ENCODE assay signal across 9 cellular contexts in genomic region chr2:37671013-37671815, GRCh38. TPM values are rescaled to one million over a fixed set of nuclear protein-coding genes. Genes with fewer than 3 reads are reported as not detected.
DNase-seq lines count a peak whose midpoint lies in the region; ATAC-seq and FAIRE-seq lines count a peak whose summit lies in the region.
"Had no signal": no experiment of that assay in that cellular context is flagged by ENCODE, and none has a peak within 500 bp of the region (broad histone marks: within the 10 kb centered on the region; RNA-seq: fewer than 3 reads in every experiment).

CDC42EP3 (minus strand) TSS chr2:37671642; CDS start chr2:37646587, 25,055 bp downstream.

- peak within 1 kb of the TSS; percentile 83 for H4K91ac ChIP-seq in trophoblast cell (ENCODE audit: low read depth, low read length)

- H3K9me3 ChIP-seq in CD4-positive, alpha-beta memory T cell (ENCODE audit: control insufficient read depth in 1 of 2, low read length in 2 of 2) = no peaks in the 10 kb centered on the region
- H3K9me3 ChIP-seq in trophoblast cell (ENCODE audit: insufficient read depth, low read depth, low read length) = no peaks in the 10 kb centered on the region

- peak within 1 kb of the TSS; percentile 78 for H2BK12ac ChIP-seq in trophoblast cell (ENCODE audit: low read length)

- no peaks in the 10 kb centered on the region for H3K27me3 Mint-ChIP-seq in CD4-positive, alpha-beta memory T cell

- H3K27me3 ChIP-seq in CD4-positive, alpha-beta memory T cell (ENCODE audit: insufficient read depth, low read length) = no peaks in the 10 kb centered on the region
- H3K27me3 ChIP-seq in trophoblast cell (ENCODE audit: insufficient read depth, low read length) = no peaks in the 10 kb centered on the region

- H3K9me3 Mint-ChIP-seq in CD4-positive, alpha-beta memory T cell = no peaks in the 10 kb centered on the region

- H3K4ac ChIP-seq in trophoblast cell (ENCODE audit: low read depth, low read length) = peak within 1 kb of the TSS; percentile 83

- H3K36me3 ChIP-seq in CD4-positive, alpha-beta memory T cell (ENCODE audit: insufficient read depth, low read length) = peaks cover 5% of the 10 kb centered on the region
- peaks cover 5% of the 10 kb centered on the region in 2 experiments for H3K36me3 ChIP-seq in trophoblast cell (ENCODE audit: control insufficient read depth in 1 of 2, insufficient read depth in 2 of 2, low read length in 2 of 2)

- peaks cover 22% of the 10 kb centered on the region for H3K79me2 ChIP-seq in trophoblast cell (ENCODE audit: control insufficient read depth, insufficient read depth, low read length, poor library complexity)

- H3K9ac ChIP-seq in trophoblast cell (ENCODE audit: low read length) = peak within 1 kb of the TSS; percentile 95

- FAIRE-seq in urothelium cell line (lab: Jason Lieb, UNC) = peak; percentile 77
- FAIRE-seq: colon had no signal

- H3K23ac ChIP-seq in trophoblast cell (ENCODE audit: low read length) = no peak within 1 kb of the TSS

- peaks cover 20% of the 10 kb centered on the region for H3K79me1 ChIP-seq in trophoblast cell (ENCODE audit: low read length)

- WGBS in trophoblast cell (ENCODE audit: extremely low coverage, insufficient coverage, insufficient read length) = no CpG with 5 or more reads among the region's 90 CpGs

- peak within 1 kb of the TSS; percentile 95 for H3K14ac ChIP-seq in trophoblast cell (ENCODE audit: low read length)

- POLR2A ChIA-PET in CD4-positive, alpha-beta memory T cell (lab: Charles Lee; ENCODE audit: partially characterized antibody) = interaction anchor here (0.7 to 5.1 kb wide), 34 partner anchors 11 to 1453 kb away, joined by 3 to 116 read pairs (median 6); partner anchors contain the start of gene RMDN2

- peaks cover 45% of the 10 kb centered on the region for H3K4me1 ChIP-seq in CD4-positive, alpha-beta memory T cell (ENCODE audit: insufficient read depth, low read length)
- peaks cover 7 to 10% of the 10 kb centered on the region in 2 experiments for H3K4me1 ChIP-seq in trophoblast cell (ENCODE audit: control insufficient read depth in 1 of 2, insufficient read depth in 2 of 2, low read length in 2 of 2)

- H3K27ac ChIP-seq in CD4-positive, alpha-beta memory T cell (ENCODE audit: low read depth, low read length) = peak within 1 kb of the TSS; percentile 85
- H3K27ac ChIP-seq in trophoblast cell (ENCODE audit: low read depth, low read length) = peak within 1 kb of the TSS; percentile 97

- peak within 1 kb of the TSS; percentile 90 to 99 (median 97) for H3K4me3 Mint-ChIP-seq in CD4-positive, alpha-beta memory T cell

- peak within 1 kb of the TSS; percentile 84 to 89 for H3K4me3 ChIP-seq in CD4-positive, alpha-beta memory T cell (ENCODE audit: low read length in 2 of 2)
- H3K4me3 ChIP-seq in trophoblast cell (ENCODE audit: low read depth, low read length) = peak within 1 kb of the TSS; percentile 93

- peak within 1 kb of the TSS; percentile 72 for H2AK5ac ChIP-seq in trophoblast cell (ENCODE audit: low read length)

- intact Hi-C loops in CD4-positive, alpha-beta memory T cell (cut with micrococcal nuclease) = loop anchor here (1.0 to 5.0 kb wide), 6 partner anchors 34 to 161 kb away; no protein-coding TSS in a partner anchor

- peak within 1 kb of the TSS; percentile 89 for H4K8ac ChIP-seq in trophoblast cell (ENCODE audit: low read depth, low read length)

- peak within 1 kb of the TSS; percentile 94 for H2BK5ac ChIP-seq in trophoblast cell (ENCODE audit: low read depth, low read length, poor library complexity)

- H2AFZ ChIP-seq in trophoblast cell (ENCODE audit: insufficient read depth, low read length, poor library complexity) = peak within 1 kb of the TSS; percentile 89

- DNase-seq in CD4-positive, alpha-beta memory T cell = peak; percentile 57 to 81 (median 60)
- peak; percentile 74 for DNase-seq in HK-2 (ENCODE audit: unreplicated experiment)
- DNase-seq in SHP77 (lab: John Stamatoyannopoulos, UW) = peak; percentile 75 to 86
- peak; percentile 10 to 60 (median 30) for DNase-seq in activated naive CD4-positive, alpha-beta T cell (lab: John Stamatoyannopoulos, UW)
- peak; percentile 76 for DNase-seq in glomerular visceral epithelial cell (ENCODE audit: extremely low spot score)
- DNase-seq in trophoblast cell = peak; percentile 58 to 79
- peak; percentile 89 for DNase-seq in urothelium cell line (ENCODE audit: low spot score)

- H3K18ac ChIP-seq in trophoblast cell (ENCODE audit: low read length) = peak within 1 kb of the TSS; percentile 94

- peak within 1 kb of the TSS; percentile 84 for H3K4me2 ChIP-seq in trophoblast cell (ENCODE audit: low read length)

- peak within 1 kb of the TSS; percentile 96 for H2BK120ac ChIP-seq in trophoblast cell (ENCODE audit: insufficient read depth, low read length, poor library complexity)

- H3K36me3 Mint-ChIP-seq in CD4-positive, alpha-beta memory T cell = peaks cover 5 to 30% of the 10 kb centered on the region in 2 donors

- CTCF ChIA-PET in CD4-positive, alpha-beta memory T cell (lab: Charles Lee; ENCODE audit: partially characterized antibody) = interaction anchor here (0.7 to 3.2 kb wide), 19 partner anchors 12 to 256 kb away, joined by 3 to 26 read pairs (median 4); no protein-coding TSS in a partner anchor

- H3K4me1 Mint-ChIP-seq in CD4-positive, alpha-beta memory T cell = peaks cover 29 to 68% (median 51%) of the 10 kb centered on the region in 4 donors

- peak within 1 kb of the TSS; percentile 88 for H4K12ac ChIP-seq in trophoblast cell (ENCODE audit: low read depth, low read length)

- peak within 1 kb of the TSS; percentile 87 to 97 (median 94) for H3K27ac Mint-ChIP-seq in CD4-positive, alpha-beta memory T cell

- peak; percentile 51 for ATAC-seq in GM19438 (IDR thresholded peaks at IDR 0.05; ENCODE audit: low read depth, unreplicated experiment)

RNA-seq across cellular contexts. Expression of gene CDC42EP3, which starts in this region (rescaled TPM):
- 10 to 100 TPM; 56.1 to 60.9 TPM for total RNA-seq in CD4-positive, alpha-beta memory T cell
- polyA plus RNA-seq in CD4-positive, alpha-beta memory T cell = 100 to 1,000 TPM in 1 of 2 donors, 10 to 100 TPM in 1; 59.3 to 107 TPM
- polyA plus RNA-seq in trophoblast cell (2013) = 60.8 TPM in 2 replicates

Comparison
In these comparisons a context has a peak if more than half of its experiments do, and no peak if none do; other contexts are left out.
1. Peak in every context shown above with its lines: DNase-seq, ATAC-seq, H3K4me3 ChIP-seq and H3K27ac ChIP-seq.
2. DNase-seq: peak in every context shown above with its lines; median percentile 89 in urothelium cell line; 80 in SHP77; 76 in glomerular visceral epithelial cell; 74 in HK-2; 68 in trophoblast cell; 60 in CD4-positive, alpha-beta memory T cell; 30 in activated naive CD4-positive, alpha-beta T cell.